Comparison of ENCODE assay signal across 9 cellular contexts in genomic region chr22:20268289-20268349, GRCh38. TPM values are rescaled to one million over a fixed set of nuclear protein-coding genes. Genes with fewer than 3 reads are reported as not detected.
DNase-seq lines count a peak whose midpoint lies in the region; ATAC-seq, FAIRE-seq and TF ChIP-seq lines count a peak whose summit lies in the region.
"Had no signal": no experiment of that assay in that cellular context is flagged by ENCODE, and none has a peak within 500 bp of the region (broad histone marks: within the 10 kb centered on the region; RNA-seq: fewer than 3 reads in every experiment).

Gene RTN4R (minus strand): TSS chr22:20268318. CDS start chr22:20268092, 226 bp downstream.

- peaks cover 8% of the 10 kb centered on the region for H3K4me1 ChIP-seq in CD4-positive, alpha-beta memory T cell (ENCODE audit: insufficient read depth, low read length)
- no peaks in the 10 kb centered on the region for H3K4me1 ChIP-seq in PC-3 (ENCODE audit: insufficient read depth, low read length)
- peaks cover 0 to 6% of the 10 kb centered on the region in 2 donors for H3K4me1 ChIP-seq in esophagus (ENCODE audit: control insufficient read depth in 2 of 2, insufficient read depth in 2 of 2, low read length in 1 of 2)
- H3K4me1 ChIP-seq in pancreas: no peaks in the 10 kb centered on the region

- peak within 1 kb of the TSS in 3 of 7 donors; percentile 46 to 77 (median 74) for H3K27ac Mint-ChIP-seq in CD4-positive, alpha-beta memory T cell

- no peak for DNase-seq in CD4-positive, alpha-beta memory T cell
- DNase-seq in PC-3 (no peak), pancreas (no peak), globus pallidus (ENCODE audit: low spot score) (no peak), MV-4-11 (lab: John Stamatoyannopoulos, UW) (no peak), NCI-H1105 treated with DMSO at 0.1 percent for 48 hours (lab: John Stamatoyannopoulos, UW) (no peak)
- DNase-seq in stimulated activated CD4-positive, alpha-beta T cell treated with anti-CD3 and anti-CD28 coated beads, Interleukin-12 subunit alpha, Interleukin-12 subunit beta, amount 100 ng/mL, for 4 hours: no peak
- DNase-seq: kidney glomerular epithelial cell had no signal

- H3K4me2 ChIP-seq in PC-3 (ENCODE audit: low read length): peak within 1 kb of the TSS; percentile 81

- peak within 1 kb of the TSS; percentile 68 to 84 (median 78) for H3K4me3 Mint-ChIP-seq in CD4-positive, alpha-beta memory T cell

- POLR2A ChIA-PET in CD4-positive, alpha-beta memory T cell (lab: Charles Lee; ENCODE audit: partially characterized antibody): no interaction called here
- POLR2A ChIA-PET in PC-3 (lab: Charles Lee; ENCODE audit: unreplicated experiment): no interaction called here

- intact Hi-C loops in CD4-positive, alpha-beta memory T cell (cut with micrococcal nuclease): loop anchor here (1.0 to 2.0 kb wide), 3 partner anchors 30 to 297 kb away; no protein-coding TSS in a partner anchor
- intact Hi-C loops in PC-3 (cut with micrococcal nuclease) (no loop called here), pancreas (cut with DNase I) (no loop called here)

- TF ChIP-seq CTCF in PC-3 (conservative IDR thresholded peaks at IDR 0.05; ENCODE audit: low read depth, low read length) (no peak), pancreas (IDR thresholded peaks at IDR 0.05) (no peak)

- no peaks in the 10 kb centered on the region for H4K20me1 ChIP-seq in PC-3 (ENCODE audit: low read length)

- BruUV-seq in PC-3 (replicated peaks; lab: Mats Ljungman, UMichigan): no TSS peak

- WGBS in esophagus, 2 donors: 0 to 1% methylated on average over 12 of the region's 12 CpGs
- 0 to 1% methylated on average over 1 to 12 of the region's 12 CpGs for WGBS in pancreas, 2 donors

- peak within 1 kb of the TSS; percentile 43; the same call in 1 of the 2 replicates for H3K9ac ChIP-seq in PC-3 (ENCODE audit: low read length)

- no peak for FAIRE-seq in pancreas (lab: Jason Lieb, UNC)

- peaks cover 0 to 12% (median 6%) of the 10 kb centered on the region in 4 donors for H3K4me1 Mint-ChIP-seq in CD4-positive, alpha-beta memory T cell

- H3K36me3 Mint-ChIP-seq in CD4-positive, alpha-beta memory T cell: no peaks in the 10 kb centered on the region

- peak; percentile 71 for ATAC-seq in PC-3
- no peak for ATAC-seq in pancreas

- no peaks in the 10 kb centered on the region for H3K27me3 ChIP-seq in CD4-positive, alpha-beta memory T cell (ENCODE audit: insufficient read depth, low read length)
- H3K27me3 ChIP-seq in PC-3 (ENCODE audit: low read length) (no peaks in the 10 kb centered on the region), esophagus (ENCODE audit: control insufficient read depth in 1 of 2, insufficient read depth in 2 of 2, low read length in 2 of 2) (peaks cover 0 to 4% of the 10 kb centered on the region in 2 donors), pancreas (no peaks in the 10 kb centered on the region)

- H3K79me2 ChIP-seq in PC-3 (ENCODE audit: low read length): no peaks in the 10 kb centered on the region

- H2AFZ ChIP-seq in PC-3 (ENCODE audit: low read length): peak within 1 kb of the TSS; percentile 61

- H3K9me2 ChIP-seq in PC-3 (replicated peaks; ENCODE audit: low read length): no peaks in the 10 kb centered on the region

- no peak within 1 kb of the TSS for H3K27ac ChIP-seq in CD4-positive, alpha-beta memory T cell (ENCODE audit: low read depth, low read length)
- H3K27ac ChIP-seq in PC-3 (ENCODE audit: low read length): no peak within 1 kb of the TSS
- H3K27ac ChIP-seq in esophagus (ENCODE audit: low read depth in 2 of 2, low read length in 1 of 2): peak within 1 kb of the TSS; percentile 45 to 54
- peak within 1 kb of the TSS in 2 of 4 donors; percentile 33 to 41 for H3K27ac ChIP-seq in pancreas

- H3K4me3 ChIP-seq in CD4-positive, alpha-beta memory T cell (ENCODE audit: low read length in 2 of 2): no peak within 1 kb of the TSS
- H3K4me3 ChIP-seq in PC-3 (ENCODE audit: low read length): peak within 1 kb of the TSS; percentile 63
- H3K4me3 ChIP-seq in esophagus (ENCODE audit: low read depth in 1 of 2, low read length in 2 of 2): peak within 1 kb of the TSS; percentile 52 to 58
- peak within 1 kb of the TSS; percentile 10 to 57 (median 46) for H3K4me3 ChIP-seq in pancreas

- peaks cover 0 to 1% (median 0%) of the 10 kb centered on the region in 8 donors for H3K9me3 Mint-ChIP-seq in CD4-positive, alpha-beta memory T cell

- peaks cover 0 to 1% of the 10 kb centered on the region in 2 donors for H3K27me3 Mint-ChIP-seq in CD4-positive, alpha-beta memory T cell

- no peaks in the 10 kb centered on the region for H3K36me3 ChIP-seq in CD4-positive, alpha-beta memory T cell (ENCODE audit: insufficient read depth, low read length)
- no peaks in the 10 kb centered on the region for H3K36me3 ChIP-seq in PC-3 (ENCODE audit: low read depth, low read length)
- no peaks in the 10 kb centered on the region for H3K36me3 ChIP-seq in esophagus (ENCODE audit: control insufficient read depth in 2 of 2, insufficient read depth in 2 of 2, low read length in 1 of 2)
- H3K36me3 ChIP-seq in pancreas: no peaks in the 10 kb centered on the region

- no peaks in the 10 kb centered on the region for H3F3A ChIP-seq in PC-3 (ENCODE audit: low read length, unreplicated experiment)

- CTCF ChIA-PET in CD4-positive, alpha-beta memory T cell (lab: Charles Lee; ENCODE audit: partially characterized antibody): no interaction called here
- CTCF ChIA-PET in PC-3 (lab: Charles Lee): no interaction called here

- no peaks in the 10 kb centered on the region for H3K9me3 ChIP-seq in CD4-positive, alpha-beta memory T cell (ENCODE audit: control insufficient read depth in 1 of 2, low read length in 2 of 2)
- H3K9me3 ChIP-seq in PC-3 (ENCODE audit: low read length) (no peaks in the 10 kb centered on the region), esophagus (ENCODE audit: control insufficient read depth in 2 of 2, insufficient read depth in 1 of 2, low read depth in 1 of 2, low read length in 1 of 2) (no peaks in the 10 kb centered on the region), pancreas (no peaks in the 10 kb centered on the region)

RNA-seq across cellular contexts. Expression of gene RTN4R, which starts in this region (rescaled TPM):
- total RNA-seq in CD4-positive, alpha-beta memory T cell: 1 to 10 TPM; 2.1 to 2.7 TPM
- 1 to 10 TPM; 1.7 to 6.3 TPM for polyA plus RNA-seq in CD4-positive, alpha-beta memory T cell
- 10.4 and 12.2 TPM in 2 replicates for total RNA-seq in PC-3 (2014; rRNA removed)
- polyA plus RNA-seq in esophagus: 1 to 10 TPM; 1.9 to 2.5 TPM
- 1 to 10 TPM in 5 of 6 donors, under 1 TPM in 1; 0.88 to 7.4 (median 1.9) TPM for total RNA-seq in pancreas
- polyA plus RNA-seq in pancreas: 1 to 10 TPM; 1.7 TPM

Comparison
In these comparisons a context has a peak if more than half of its experiments do, and no peak if none do; other contexts are left out.
1. H3K27ac ChIP-seq: peak in esophagus (2 of 2); none in CD4-positive, alpha-beta memory T cell (single experiment) and PC-3 (single experiment).
2. H3K4me3 ChIP-seq: peak in PC-3 (single experiment), esophagus (2 of 2) and pancreas (4 of 4); none in CD4-positive, alpha-beta memory T cell (0 of 2).